31 cellular contexts compared by ENCODE assay signal in genomic region chr2:34368304-34368703, GRCh38.
"Had no signal": no experiment of that assay in that cellular context is flagged by ENCODE, and none has a peak within 500 bp of the region (broad histone marks: within the 10 kb centered on the region; RNA-seq: fewer than 3 reads in every experiment).

No MANE protein-coding gene starts in this region.

- H3K4me2 ChIP-seq: SK-N-SH had no signal

- ATAC-seq: activated CD4-positive, alpha-beta T cell treated with anti-CD3 and anti-CD28 coated beads for 36 hours; activated CD4-positive, CD25-positive, alpha-beta regulatory T cell treated with anti-CD3 and anti-CD28 coated beads, Interleukin-2, amount 50 U/mL, for 24 hours; activated CD8-positive, alpha-beta T cell treated with anti-CD3 and anti-CD28 coated beads, Interleukin-2, amount 10 ng/mL, durations not matched to agents 7 days and 5 days; PC-3 had no signal

- H3K9ac ChIP-seq: SK-N-SH had no signal

- H3K4me1 Mint-ChIP-seq: activated CD4-positive, alpha-beta T cell treated with anti-CD3 and anti-CD28 coated beads for 36 hours; activated CD4-positive, alpha-beta T cell treated with anti-CD3 and anti-CD28 coated beads, Interleukin-2, amount 10 ng/mL, durations not matched to agents 7 days and 5 days; activated naive CD4-positive, alpha-beta T cell treated with anti-CD3 and anti-CD28 coated beads, Interleukin-2, amount 50 U/mL, for 24 hours; activated naive CD8-positive, alpha-beta T cell treated with anti-CD3 and anti-CD28 coated beads, Interleukin-2, amount 10 ng/mL, durations not matched to agents 7 days and 5 days; central memory CD8-positive, alpha-beta T cell had no signal

- H3K9me3 ChIP-seq: ascending aorta, Peyer's patch, SJSA1, SK-N-SH had no signal

- H3K27me3 ChIP-seq: ascending aorta, cardiac muscle cell, Peyer's patch, SJSA1 had no signal

- H3K27ac Mint-ChIP-seq: activated CD4-positive, alpha-beta T cell treated with anti-CD3 and anti-CD28 coated beads for 36 hours; activated CD4-positive, alpha-beta T cell treated with anti-CD3 and anti-CD28 coated beads, Interleukin-2, amount 10 ng/mL, durations not matched to agents 7 days and 5 days; activated CD8-positive, alpha-beta T cell treated with anti-CD3 and anti-CD28 coated beads, Interleukin-2, amount 10 ng/mL, durations not matched to agents 7 days and 5 days; activated naive CD4-positive, alpha-beta T cell treated with anti-CD3 and anti-CD28 coated beads, Interleukin-2, amount 50 U/mL, for 24 hours; activated naive CD8-positive, alpha-beta T cell treated with anti-CD3 and anti-CD28 coated beads, Interleukin-2, amount 10 ng/mL, durations not matched to agents 7 days and 5 days; activated T-cell treated with anti-CD3 and anti-CD28 coated beads, Interleukin-2, amount 50 U/mL, for 24 hours; activated T-helper 2 cell treated with anti-CD3 and anti-CD28 coated beads, Interferon-gamma antibody, Interleukin-2, Interleukin-4, amounts not matched to agents 10 μg/mL and 5 μg/mL and 100 μg/mL, durations not matched to agents 14 hours and 24 hours and 36 hours; T-helper 1 cell treated with Interleukin-12 subunit alpha and Interleukin-12 subunit beta and Interleukin-4 antibody, amounts not matched to agents 30 μg/mL and 1 μg/mL, for 36 hours; T-helper 2 cell treated with Interferon-gamma antibody and Interleukin-4, amounts not matched to agents 5 μg/mL and 100 μg/mL, for 36 hours had no signal

- DNase-seq: activated CD4-positive, alpha-beta T cell treated with anti-CD3 and anti-CD28 coated beads for 36 hours; activated CD4-positive, alpha-beta T cell treated with anti-CD3 and anti-CD28 coated beads, Interleukin-2, amount 10 ng/mL, durations not matched to agents 7 days and 5 days; activated CD4-positive, alpha-beta T cell treated with anti-CD3 and anti-CD28 coated beads, Interleukin-2, amount 50 U/mL, for 48 hours; activated CD8-positive, alpha-beta T cell treated with anti-CD3 and anti-CD28 coated beads, Interleukin-2, amount 10 ng/mL, durations not matched to agents 7 days and 5 days; activated gamma-delta T cell; activated naive CD4-positive, alpha-beta T cell treated with Interleukin-2 at 50 U/mL for 16 hours; activated naive CD8-positive, alpha-beta T cell treated with anti-CD3 and anti-CD28 coated beads, Interleukin-2, amount 10 ng/mL, durations not matched to agents 7 days and 5 days; activated T-cell treated with anti-CD3 and anti-CD28 coated beads, Interleukin-2, amount 50 U/mL, for 24 hours; amygdala; Karpas-422; NCI-H1048; NCI-H1436 treated with DMSO at 0.1 percent for 48 hours; NCI-H1694 treated with DMSO at 0.1 percent for 48 hours; NCI-H2029; NCI-H345; NCI-H524 treated with DMSO at 0.1 percent for 48 hours; NK-92 treated with Interleukin-12 subunit alpha and Interleukin-12 subunit beta, amount 100 ng/mL, for 24 hours; PC-3; Peyer's patch; RPMI8226; SHP77 treated with DMSO at 0.1 percent for 48 hours; SK-N-SH had no signal

- H3K9me3 Mint-ChIP-seq: activated naive CD8-positive, alpha-beta T cell treated with anti-CD3 and anti-CD28 coated beads, Interleukin-2, amount 10 ng/mL, durations not matched to agents 7 days and 5 days; activated T-cell treated with anti-CD3 and anti-CD28 coated beads, Interleukin-2, amount 50 U/mL, for 24 hours; T-helper 1 cell treated with Interleukin-12 subunit alpha and Interleukin-12 subunit beta and Interleukin-4 antibody, amounts not matched to agents 30 μg/mL and 1 μg/mL, for 36 hours had no signal

- H3K27me3 Mint-ChIP-seq: activated CD4-positive, alpha-beta T cell treated with anti-CD3 and anti-CD28 coated beads for 36 hours; activated CD4-positive, alpha-beta T cell treated with anti-CD3 and anti-CD28 coated beads, Interleukin-2, amount 10 ng/mL, durations not matched to agents 7 days and 5 days; activated naive CD8-positive, alpha-beta T cell treated with anti-CD3 and anti-CD28 coated beads, Interleukin-2, amount 10 ng/mL, durations not matched to agents 7 days and 5 days; activated T-cell treated with anti-CD3 and anti-CD28 coated beads, Interleukin-2, amount 50 U/mL, for 24 hours; central memory CD8-positive, alpha-beta T cell had no signal

- H3K4me1 ChIP-seq: ascending aorta, Peyer's patch, SJSA1 had no signal

- H3K27ac ChIP-seq: ascending aorta, cardiac muscle cell, Peyer's patch, SJSA1 had no signal

- H3K4me3 ChIP-seq: ascending aorta, cardiac muscle cell, Peyer's patch, SJSA1 had no signal

- H3K4me3 Mint-ChIP-seq: activated CD4-positive, alpha-beta T cell treated with anti-CD3 and anti-CD28 coated beads for 36 hours; activated CD4-positive, alpha-beta T cell treated with anti-CD3 and anti-CD28 coated beads, Interleukin-2, amount 10 ng/mL, durations not matched to agents 7 days and 5 days; activated CD8-positive, alpha-beta T cell treated with anti-CD3 and anti-CD28 coated beads, Interleukin-2, amount 10 ng/mL, durations not matched to agents 7 days and 5 days; activated naive CD4-positive, alpha-beta T cell treated with anti-CD3 and anti-CD28 coated beads, Interleukin-2, amount 50 U/mL, for 24 hours; activated naive CD8-positive, alpha-beta T cell treated with anti-CD3 and anti-CD28 coated beads, Interleukin-2, amount 10 ng/mL, durations not matched to agents 7 days and 5 days; activated T-cell treated with anti-CD3 and anti-CD28 coated beads, Interleukin-2, amount 50 U/mL, for 24 hours; central memory CD8-positive, alpha-beta T cell; T-helper 1 cell treated with Interleukin-12 subunit alpha and Interleukin-12 subunit beta and Interleukin-4 antibody, amounts not matched to agents 30 μg/mL and 1 μg/mL, for 36 hours; T-helper 2 cell treated with Interferon-gamma antibody and Interleukin-4, amounts not matched to agents 5 μg/mL and 100 μg/mL, for 36 hours had no signal

- H3K36me3 Mint-ChIP-seq: activated naive CD4-positive, alpha-beta T cell treated with anti-CD3 and anti-CD28 coated beads, Interleukin-2, amount 50 U/mL, for 24 hours; activated naive CD8-positive, alpha-beta T cell treated with anti-CD3 and anti-CD28 coated beads, Interleukin-2, amount 10 ng/mL, durations not matched to agents 7 days and 5 days had no signal

- H3K36me3 ChIP-seq: ascending aorta, cardiac muscle cell, Peyer's patch, SJSA1 had no signal
